Comparison of ENCODE assay signal across 23 cellular contexts in the genomic region with DNA sequence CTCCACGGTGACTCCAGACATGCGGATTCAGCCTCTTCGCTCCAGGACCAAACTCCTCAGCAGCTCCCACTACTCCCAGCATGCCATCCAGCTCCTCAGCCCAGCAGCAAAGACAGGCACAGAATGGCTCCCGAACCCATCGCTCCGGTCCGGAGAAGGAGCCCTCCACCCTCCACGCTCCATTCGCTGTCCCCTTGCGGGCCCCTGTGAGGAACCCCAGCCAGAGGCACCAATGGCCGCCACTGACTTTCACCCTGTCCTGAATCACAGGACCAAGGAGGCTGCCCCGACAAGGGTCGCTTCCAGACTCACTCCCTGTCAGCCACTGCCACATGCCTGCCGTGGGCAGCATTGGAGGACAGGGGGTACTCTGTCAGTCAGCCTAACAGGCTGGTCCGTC. TPM values are rescaled to one million over a fixed set of nuclear protein-coding genes. Genes with fewer than 3 reads are reported as not detected.
"Had no signal": no experiment of that assay in that cellular context is flagged by ENCODE, and none has a peak within 500 bp of the region (broad histone marks: within the 10 kb centered on the region; RNA-seq: fewer than 3 reads in every experiment).

No MANE protein-coding gene starts in this region.

RNA-seq across cellular contexts. Expression of a gene that starts 10.8 kb away (rescaled TPM):
- total RNA-seq: activated CD4-positive, alpha-beta memory T cell treated with anti-CD3 and anti-CD28 coated beads for 36 hours; activated CD4-positive, alpha-beta T cell treated with anti-CD3 and anti-CD28 coated beads for 36 hours; activated CD4-positive, alpha-beta T cell treated with anti-CD3 and anti-CD28 coated beads, Interleukin-2, amount 10 ng/mL, durations not matched to agents 24 days and 14 days; activated CD8-positive, alpha-beta memory T cell treated with anti-CD3 and anti-CD28 coated beads for 36 hours; activated CD8-positive, alpha-beta memory T cell treated with anti-CD3 and anti-CD28 coated beads, Interleukin-2, amount 10 ng/mL, durations not matched to agents 7 days and 5 days; activated CD8-positive, alpha-beta T cell treated with anti-CD3 and anti-CD28 coated beads, Interleukin-2, amount 10 ng/mL, durations not matched to agents 7 days and 5 days; activated naive CD4-positive, alpha-beta T cell treated with anti-CD3 and anti-CD28 coated beads, Interleukin-2, amount 50 U/mL, for 72 hours; activated naive CD8-positive, alpha-beta T cell treated with anti-CD3 and anti-CD28 coated beads, Interleukin-2, amount 10 ng/mL, durations not matched to agents 7 days and 5 days; activated T-helper 1 cell treated with anti-CD3 and anti-CD28 coated beads, Interleukin-12 subunit alpha, Interleukin-12 subunit beta, Interleukin-2, Interleukin-4 antibody, amounts not matched to agents 30 ng/mL and 10 ng/mL and 1 ng/mL, durations not matched to agents 14 hours and 24 hours and 36 hours; astrocyte; bronchial epithelial cell; cardiac septum; cerebellum; dermis blood vessel endothelial cell; endothelial cell of umbilical vein; esophagus squamous epithelium; fibroblast of lung; fibroblast of villous mesenchyme; gastroesophageal sphincter; glomerular endothelial cell; T-helper 1 cell treated with Interleukin-12 subunit alpha and Interleukin-12 subunit beta and Interleukin-4 antibody, amounts not matched to agents 30 ng/mL and 1 ng/mL, for 36 hours had no signal
- polyA plus RNA-seq: adipose tissue, endothelial cell of umbilical vein, esophagus, fibroblast of lung had no signal

RNA-seq across cellular contexts. Expression of a gene that starts 56.6 kb away (rescaled TPM):
- total RNA-seq: activated CD4-positive, alpha-beta memory T cell treated with anti-CD3 and anti-CD28 coated beads for 36 hours; activated CD4-positive, alpha-beta T cell treated with anti-CD3 and anti-CD28 coated beads for 36 hours; activated CD4-positive, alpha-beta T cell treated with anti-CD3 and anti-CD28 coated beads, Interleukin-2, amount 10 ng/mL, durations not matched to agents 24 days and 14 days; activated CD8-positive, alpha-beta memory T cell treated with anti-CD3 and anti-CD28 coated beads for 36 hours; activated CD8-positive, alpha-beta memory T cell treated with anti-CD3 and anti-CD28 coated beads, Interleukin-2, amount 10 ng/mL, durations not matched to agents 7 days and 5 days; activated CD8-positive, alpha-beta T cell treated with anti-CD3 and anti-CD28 coated beads, Interleukin-2, amount 10 ng/mL, durations not matched to agents 7 days and 5 days; activated naive CD4-positive, alpha-beta T cell treated with anti-CD3 and anti-CD28 coated beads, Interleukin-2, amount 50 U/mL, for 72 hours; activated naive CD8-positive, alpha-beta T cell treated with anti-CD3 and anti-CD28 coated beads, Interleukin-2, amount 10 ng/mL, durations not matched to agents 7 days and 5 days; activated T-helper 1 cell treated with anti-CD3 and anti-CD28 coated beads, Interleukin-12 subunit alpha, Interleukin-12 subunit beta, Interleukin-2, Interleukin-4 antibody, amounts not matched to agents 30 ng/mL and 10 ng/mL and 1 ng/mL, durations not matched to agents 14 hours and 24 hours and 36 hours; astrocyte; bronchial epithelial cell; cardiac septum; cerebellum; dermis blood vessel endothelial cell; endothelial cell of umbilical vein; esophagus squamous epithelium; fibroblast of lung; fibroblast of villous mesenchyme; gastroesophageal sphincter; glomerular endothelial cell; T-helper 1 cell treated with Interleukin-12 subunit alpha and Interleukin-12 subunit beta and Interleukin-4 antibody, amounts not matched to agents 30 ng/mL and 1 ng/mL, for 36 hours had no signal
- polyA plus RNA-seq: adipose tissue, endothelial cell of umbilical vein, esophagus, fibroblast of lung had no signal
